Comparison of ENCODE assay signal across 20 cellular contexts in the genomic region with DNA sequence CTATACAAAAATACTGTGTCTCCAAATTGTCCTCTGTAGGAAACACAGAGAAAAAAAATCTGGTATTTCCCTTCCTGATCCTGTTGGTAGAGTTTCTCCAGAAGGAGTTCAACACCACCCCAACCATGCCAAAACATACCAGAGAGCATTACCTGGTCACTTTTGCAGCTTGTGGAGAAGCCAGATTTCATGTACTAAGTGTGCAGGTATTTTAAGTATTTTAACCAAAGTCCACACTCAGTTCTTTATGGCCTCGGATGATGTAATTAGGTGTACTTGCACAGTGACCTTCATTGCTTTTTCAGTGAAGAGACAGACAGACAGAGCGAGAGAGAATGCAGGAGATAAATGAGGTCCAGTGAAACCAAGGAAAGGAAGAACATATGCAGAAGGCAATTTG.
"Had no signal": no experiment of that assay in that cellular context is flagged by ENCODE, and none has a peak within 500 bp of the region (broad histone marks: within the 10 kb centered on the region; RNA-seq: fewer than 3 reads in every experiment).

No MANE protein-coding gene starts in this region.

- H3K4me3 ChIP-seq: heart right ventricle, pancreas, psoas muscle, right atrium auricular region, spleen, testis had no signal

- H3K9me3 ChIP-seq: pancreas, psoas muscle, right atrium auricular region, testis had no signal

- H3K36me3 ChIP-seq: heart right ventricle, pancreas, right atrium auricular region, spleen had no signal

- ATAC-seq: activated T-helper 17 cell treated with anti-CD3 and anti-CD28 coated beads, Interleukin-2, amount 50 U/mL, for 72 hours; heart right ventricle; left ventricle myocardium superior; natural killer cell treated with Interleukin-12 subunit alpha and Interleukin-12 subunit beta and Interleukin-15 and Interleukin-18, amount 100 ng/mL, for 72 hours; pancreas; psoas muscle; WTC11 had no signal

- H3K4me1 ChIP-seq: heart right ventricle, pancreas, psoas muscle, right atrium auricular region, spleen, testis had no signal

- H3K27ac ChIP-seq: heart right ventricle, pancreas, psoas muscle, right atrium auricular region, spleen, testis had no signal

- H3K27me3 ChIP-seq: heart right ventricle, pancreas, right atrium auricular region, spleen, testis had no signal

- DNase-seq: activated naive CD4-positive, alpha-beta T cell; activated T-cell treated with anti-CD3 and anti-CD28 coated beads, Interleukin-2, amount 50 U/mL, for 24 hours; amygdala; cerebellar nuclear complex; cortex of kidney; endodermal cell; heart right ventricle; left ventricle myocardium superior; mammary epithelial cell; pancreas; psoas muscle; spleen; stimulated activated CD4-positive, alpha-beta T cell treated with anti-CD3 and anti-CD28 coated beads, Interleukin-4, amount 100 ng/mL, for 1 hour; stimulated activated naive CD4-positive, alpha-beta T cell; testis; trophoblast cell had no signal
